In the genomic region with DNA sequence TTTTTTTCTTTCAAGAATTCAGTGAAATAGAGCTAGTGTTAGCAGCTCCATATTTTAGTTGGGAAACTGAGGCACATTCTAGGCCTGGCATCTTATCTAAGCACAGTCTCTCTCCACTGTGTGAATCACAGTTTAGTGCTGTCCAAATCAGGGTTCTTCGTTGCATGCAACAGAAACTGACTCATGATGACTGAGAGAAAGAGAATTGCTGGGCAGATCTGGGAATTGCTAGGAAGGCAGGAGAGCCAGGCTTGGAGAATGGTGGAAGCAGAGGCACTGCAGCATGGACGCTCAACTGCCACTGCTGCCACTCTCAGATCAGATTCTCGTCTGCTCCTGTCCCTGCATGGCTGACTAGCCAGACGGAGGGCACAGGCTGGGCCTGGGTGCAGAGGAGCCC, we compare ENCODE assay signal across 17 cellular contexts. TPM values are rescaled to one million over a fixed set of nuclear protein-coding genes. Genes with fewer than 3 reads are reported as not detected.
DNase-seq lines count a peak whose midpoint lies in the region; TF ChIP-seq lines count a peak whose summit lies in the region.
"Had no signal": no experiment of that assay in that cellular context is flagged by ENCODE, and none has a peak within 500 bp of the region (broad histone marks: within the 10 kb centered on the region; RNA-seq: fewer than 3 reads in every experiment).

No MANE protein-coding gene starts in this region.

- no peaks in the 10 kb centered on the region for H3K79me2 ChIP-seq in mammary epithelial cell (ENCODE audit: insufficient read depth, low read length)

- no peaks in the 10 kb centered on the region for H3K36me3 ChIP-seq in mammary epithelial cell (ENCODE audit: insufficient read depth, low read length)
- H3K36me3 ChIP-seq: BLaER1, heart right ventricle, left ventricle myocardium inferior, prostate gland had no signal

- no TSS peak for BruUV-seq in mammary epithelial cell (replicated peaks; lab: Mats Ljungman, UMichigan)

- H3K27me3 ChIP-seq in mammary epithelial cell (ENCODE audit: insufficient read depth, low read length), result no peaks in the 10 kb centered on the region
- H3K27me3 ChIP-seq: BLaER1, heart right ventricle had no signal

- H3K4me2 ChIP-seq in mammary epithelial cell (ENCODE audit: insufficient read depth, low read depth, low read length), result no peak overlapping the region
- H3K4me2 ChIP-seq: BLaER1 had no signal

- H3K4me3 ChIP-seq in AG09309 (ENCODE audit: control insufficient read depth, low read depth, low read length) (no peak overlapping the region), mammary epithelial cell (replicated peaks in 1 of 3; ENCODE audit: insufficient read depth in 1 of 3, low read depth in 2 of 3, low read length in 3 of 3) (no peak overlapping the region)
- H3K4me3 ChIP-seq: BLaER1, heart right ventricle, left ventricle myocardium inferior, prostate gland had no signal

- no peaks in the 10 kb centered on the region for H3K9me3 ChIP-seq in mammary epithelial cell (replicated peaks; ENCODE audit: insufficient read depth, low read length)
- H3K9me3 ChIP-seq: BLaER1, heart right ventricle, left ventricle myocardium inferior, prostate gland had no signal

- peaks cover 2% of the 10 kb centered on the region for H3K4me1 ChIP-seq in mammary epithelial cell (ENCODE audit: insufficient read depth, low read length)
- H3K4me1 ChIP-seq: BLaER1, heart right ventricle, left ventricle myocardium inferior, prostate gland had no signal

- H3K27ac ChIP-seq in mammary epithelial cell (ENCODE audit: insufficient read depth, low read depth, low read length) (no peak overlapping the region), substantia nigra (ENCODE audit: low read depth, low read length, poor library complexity, severe bottlenecking) (no peak overlapping the region)
- H3K27ac ChIP-seq: BLaER1, heart right ventricle, left ventricle myocardium inferior, prostate gland had no signal

- H3K9ac ChIP-seq in mammary epithelial cell (ENCODE audit: insufficient read depth, low read length), result no peak overlapping the region
- H3K9ac ChIP-seq: BLaER1 had no signal

- CTCF ChIA-PET in mammary epithelial cell (lab: Charles Lee; ENCODE audit: low non-redundant PET), result no interaction called here

- DNase-seq in AG09309 (ENCODE audit: low read depth) (peak; percentile 40), LHCN-M2 (ENCODE audit: low read depth) (peak; percentile 50), mammary epithelial cell (peak; percentile 71), iris pigment epithelial cell (ENCODE audit: low read depth) (peak; percentile 61), UCSD-AML1 (lab: John Stamatoyannopoulos, UW; ENCODE audit: unreplicated experiment) (no peak), NCI-H1694 (lab: John Stamatoyannopoulos, UW) (no peak), substantia nigra (lab: John Stamatoyannopoulos, UW) (no peak), MV-4-11 (lab: John Stamatoyannopoulos, UW) (no peak)
- DNase-seq: activated gamma-delta T cell; DMS153; heart right ventricle; left ventricle myocardium inferior; SIG-M5; stimulated activated CD4-positive, alpha-beta T cell treated with anti-CD3 and anti-CD28 coated beads, Interleukin-15, amount 100 ng/mL, for 24 hours had no signal

- in situ Hi-C loops in mammary epithelial cell (cut with MboI; ENCODE audit: low sequenced_read_pairs in 2 of 2), result no loop called here

- dilution Hi-C loops in mammary epithelial cell (cut with HindIII; ENCODE audit: low sequenced_read_pairs), result no loop called here

- TF ChIP-seq CTCF in AG09309 (IDR thresholded peaks at IDR 0.05; ENCODE audit: control insufficient read depth, insufficient read depth, low read depth, low read length, missing control alignments) (no peak), mammary epithelial cell (conservative IDR thresholded peaks at IDR 0.05 in 1 of 2, IDR thresholded peaks at IDR 0.05 in 1 of 2; ENCODE audit: extremely low read depth in 1 of 2, insufficient read depth in 1 of 2, low read depth in 1 of 2, low read length in 2 of 2) (no peak)

- H2AFZ ChIP-seq in mammary epithelial cell (ENCODE audit: low read depth, low read length), result no peak overlapping the region

- WGBS in mammary epithelial cell (ENCODE audit: low coverage, missing lambda C conversion rate), result 70% methylated on average over 4 of the region's 4 CpGs

- H4K20me1 ChIP-seq in mammary epithelial cell (ENCODE audit: insufficient read depth, low read length), result no peaks in the 10 kb centered on the region
- H4K20me1 ChIP-seq: BLaER1 had no signal

- intact Hi-C loops in mammary epithelial cell (cut with micrococcal nuclease), result loop anchor here (10.0 kb wide), 1 partner anchor 226 kb away; no protein-coding TSS in a partner anchor

RNA-seq across cellular contexts. Expression of a gene that starts 40.7 kb away (rescaled TPM):
- total RNA-seq in LHCN-M2 (2014; rRNA removed), result 20.1 and 30.3 TPM in 2 replicates
- 10.3 TPM for polyA plus RNA-seq in LHCN-M2 (2012)
- 10 to 100 TPM; 12.4 to 17.0 TPM for total RNA-seq in mammary epithelial cell
- 2.9 TPM for polyA plus RNA-seq in mammary epithelial cell
- 0.26 TPM for polyA minus RNA-seq in mammary epithelial cell
- total RNA-seq: HT-29 had no signal

Comparison
In these comparisons a context has a peak if more than half of its experiments do, and no peak if none do; other contexts are left out.
1. DNase-seq: peak in AG09309 (single experiment), LHCN-M2 (single experiment), mammary epithelial cell (single experiment) and iris pigment epithelial cell (single experiment); none in UCSD-AML1 (single experiment), NCI-H1694 (single experiment), substantia nigra (0 of 49) and MV-4-11 (single experiment).